In the genomic region with DNA sequence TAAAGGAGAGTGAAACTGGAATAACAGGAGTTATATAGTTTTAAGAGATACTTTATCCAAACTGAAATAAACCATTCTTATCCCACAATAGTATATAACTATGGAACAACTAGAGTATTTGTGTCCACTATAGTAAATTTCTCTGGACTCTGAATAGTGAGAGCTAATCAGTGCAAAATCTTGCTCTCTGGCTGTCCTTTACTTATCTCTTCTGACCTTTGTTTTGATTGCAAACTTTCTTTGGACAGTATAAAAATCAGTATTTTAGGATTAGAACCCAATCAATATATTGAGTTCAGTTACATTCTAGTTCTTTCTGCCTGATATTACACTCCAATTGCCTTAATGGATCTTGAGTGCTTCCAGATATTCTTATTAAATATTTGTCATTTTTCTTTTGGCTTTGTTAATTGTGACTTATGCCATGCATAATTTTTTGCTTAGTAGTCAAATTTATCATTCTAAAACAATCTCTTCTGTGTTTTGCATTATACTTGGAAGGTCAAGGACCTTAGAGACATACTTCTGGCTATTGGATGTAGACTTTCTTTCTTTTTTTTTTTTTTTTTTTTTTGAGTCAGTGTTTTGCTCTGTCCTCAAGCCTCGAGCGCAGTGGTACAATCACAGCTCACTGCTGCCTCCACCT, we compare ENCODE assay signal across 18 cellular contexts.
"Had no signal": no experiment of that assay in that cellular context is flagged by ENCODE, and none has a peak within 500 bp of the region (broad histone marks: within the 10 kb centered on the region; RNA-seq: fewer than 3 reads in every experiment).

No MANE protein-coding gene starts in this region.

- DNase-seq: central memory CD4-positive, alpha-beta T cell; dorsolateral prefrontal cortex; effector CD4-positive, alpha-beta T cell; left cardiac atrium; mesenchymal stem cell; midbrain; naive thymus-derived CD4-positive, alpha-beta T cell; sigmoid colon; stimulated activated CD4-positive, alpha-beta T cell treated with anti-CD3 and anti-CD28 coated beads, Interleukin-4, amount 100 ng/mL, for 4 hours; stimulated activated naive CD8-positive, alpha-beta T cell treated with anti-CD3 and anti-CD28 coated beads, Interleukin-15, Interleukin-2, amounts not matched to agents 100 U/mL and 50 U/mL, for 24 hours; upper lobe of left lung had no signal

- ATAC-seq: foreskin keratinocyte; left cardiac atrium; naive thymus-derived CD4-positive, alpha-beta T cell; stimulated activated memory B cell treated with anti-CD40 and anti-IgM and Interleukin-4, amounts not matched to agents 10 μg/mL and 1 μg/mL and 100 μg/mL, for 72 hours; stimulated activated naive CD8-positive, alpha-beta T cell treated with anti-CD3 and anti-CD28 coated beads, Interleukin-15, Interleukin-2, amounts not matched to agents 100 U/mL and 50 U/mL, for 24 hours had no signal

- H3K4me3 ChIP-seq: dorsolateral prefrontal cortex, esophagus muscularis mucosa, neural progenitor cell, sigmoid colon, thoracic aorta, tibial nerve, upper lobe of left lung had no signal

- H3K27ac ChIP-seq: dorsolateral prefrontal cortex, esophagus muscularis mucosa, foreskin keratinocyte, neural progenitor cell, parathyroid adenoma, sigmoid colon, thoracic aorta, tibial nerve, upper lobe of left lung had no signal

- H3K79me2 ChIP-seq: parathyroid adenoma had no signal

- H3K36me3 ChIP-seq: esophagus muscularis mucosa, neural progenitor cell, sigmoid colon, thoracic aorta, tibial nerve, upper lobe of left lung had no signal

- H3K4me2 ChIP-seq: neural progenitor cell had no signal

- H3K9me3 ChIP-seq: esophagus muscularis mucosa, sigmoid colon, thoracic aorta, tibial nerve, upper lobe of left lung had no signal

- H2AFZ ChIP-seq: neural progenitor cell, parathyroid adenoma had no signal

- H3K9ac ChIP-seq: neural progenitor cell, parathyroid adenoma had no signal

- H3K4me1 ChIP-seq: esophagus muscularis mucosa, foreskin keratinocyte, neural progenitor cell, sigmoid colon, tibial nerve, upper lobe of left lung had no signal

- H3K27me3 ChIP-seq: dorsolateral prefrontal cortex, esophagus muscularis mucosa, foreskin keratinocyte, neural progenitor cell, sigmoid colon, tibial nerve, upper lobe of left lung had no signal
